In the genomic region with DNA sequence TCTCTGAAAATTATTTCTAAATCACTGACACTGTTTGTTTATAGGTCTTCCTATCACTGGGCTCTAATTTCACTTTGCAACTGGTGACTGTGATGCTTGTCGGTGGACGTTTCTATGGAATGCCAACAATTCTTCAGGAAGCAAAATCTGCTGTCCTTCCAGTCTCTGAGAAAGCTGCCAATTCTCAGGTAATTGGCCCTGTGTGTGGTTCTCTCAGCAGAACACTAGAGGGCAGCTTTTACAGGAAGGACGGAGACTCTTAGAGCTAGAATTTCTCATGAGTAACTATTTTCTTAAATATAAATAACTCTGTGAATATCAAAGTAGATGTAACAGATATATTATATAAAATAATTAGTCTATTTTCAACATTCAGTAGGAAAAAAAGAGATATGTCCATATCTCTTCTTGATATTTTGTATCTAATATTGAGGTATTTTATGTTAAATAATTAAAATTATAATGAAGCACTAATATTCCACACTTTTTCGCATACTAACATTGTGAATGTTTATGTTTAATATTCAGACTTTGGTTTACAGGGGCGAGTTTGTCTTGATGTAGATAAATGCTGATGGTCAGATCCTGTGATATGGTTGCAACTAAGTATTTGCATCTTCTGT, we compare ENCODE assay signal across 8 cellular contexts.
A peak's percentile ranks its signal among the peaks of the same experiment; 100 is the strongest.
DNase-seq lines count a peak whose midpoint lies in the region; ATAC-seq and TF ChIP-seq lines count a peak whose summit lies in the region.

No MANE protein-coding gene starts in this region.

- no peak overlapping the region for H3K4ac ChIP-seq in mesendoderm (ENCODE audit: low read depth, low read length)

- H3K56ac ChIP-seq in mesendoderm (ENCODE audit: low read length), result no peak overlapping the region

- WGBS in mesendoderm (ENCODE audit: extremely low coverage, insufficient coverage, low lambda C conversion rate), result no CpG with 5 or more reads among the region's 5 CpGs

- H3K79me2 ChIP-seq in mesendoderm (ENCODE audit: control insufficient read depth, insufficient read depth, low read length), result no peaks in the 10 kb centered on the region

- no peak overlapping the region for H3K4me3 ChIP-seq in cardiac fibroblast (replicated peaks in 1 of 2; ENCODE audit: low read depth in 2 of 2, low read length in 2 of 2)
- no peak overlapping the region for H3K4me3 ChIP-seq in mesendoderm (ENCODE audit: low read length)

- H4K8ac ChIP-seq in mesendoderm (ENCODE audit: low read depth, low read length), result no peak overlapping the region

- no peak overlapping the region for H2BK120ac ChIP-seq in mesendoderm (ENCODE audit: low read depth, low read length)

- no peaks in the 10 kb centered on the region for H3K36me3 ChIP-seq in mesendoderm (ENCODE audit: control insufficient read depth, insufficient read depth, low read length)

- no peak overlapping the region for H2BK5ac ChIP-seq in mesendoderm (ENCODE audit: low read length)

- no peaks in the 10 kb centered on the region for H3K4me1 ChIP-seq in mesendoderm (ENCODE audit: control insufficient read depth, low read depth, low read length)

- H3K23ac ChIP-seq in mesendoderm (ENCODE audit: low read length), result no peak overlapping the region

- no peak for TF ChIP-seq POLR2A in GM18505 (IDR thresholded peaks at IDR 0.05; ENCODE audit: borderline replicate concordance, extremely low read depth, insufficient read depth, insufficient read length)

- H3K18ac ChIP-seq in mesendoderm (ENCODE audit: low read length), result no peak overlapping the region

- no peak overlapping the region for H3K9ac ChIP-seq in mesendoderm (ENCODE audit: low read length)

- peak; percentile 85 for TF ChIP-seq CTCF in cardiac fibroblast (IDR thresholded peaks at IDR 0.05; ENCODE audit: low read depth, low read length)

- no peak overlapping the region for H2AK5ac ChIP-seq in mesendoderm (ENCODE audit: low read length)

- no peak overlapping the region for H4K5ac ChIP-seq in mesendoderm (ENCODE audit: low read length)

- DNase-seq in Caki2 (ENCODE audit: low read depth), result peak; percentile 56
- DNase-seq in NCI-H2227 treated with DMSO at 0.1 percent for 48 hours (lab: John Stamatoyannopoulos, UW), result peak; percentile 37
- DNase-seq in cardiac fibroblast (ENCODE audit: low read depth in 2 of 2), result peak; percentile 41 to 57
- peak; percentile 81 for DNase-seq in mesendoderm
- DNase-seq in substantia nigra (lab: John Stamatoyannopoulos, UW), result no peak

- ATAC-seq in GM18505 (IDR thresholded peaks at IDR 0.05; ENCODE audit: unreplicated experiment), result peak; percentile 73
- peak; percentile 89 for ATAC-seq in HG02938 (IDR thresholded peaks at IDR 0.05; ENCODE audit: unreplicated experiment)
- no peak for ATAC-seq in HG03095 (IDR thresholded peaks at IDR 0.05; ENCODE audit: unreplicated experiment)

- in situ Hi-C loops in Caki2 (cut with HindIII; ENCODE audit: low pct_unique_long_range_greater_than_20kb, low sequenced_read_pairs), result no loop called here

- no peak overlapping the region for H3K27ac ChIP-seq in mesendoderm (ENCODE audit: low read depth, low read length)
- no peak overlapping the region for H3K27ac ChIP-seq in substantia nigra (ENCODE audit: low read depth, low read length, poor library complexity, severe bottlenecking)

- no peak overlapping the region for H3K4me2 ChIP-seq in mesendoderm (ENCODE audit: low read length)

- no peaks in the 10 kb centered on the region for H3K27me3 ChIP-seq in mesendoderm (ENCODE audit: insufficient read depth, low read length, poor library complexity)

- no peaks in the 10 kb centered on the region for H3K79me1 ChIP-seq in mesendoderm (ENCODE audit: low read length)

- H2BK15ac ChIP-seq in mesendoderm (replicated peaks; ENCODE audit: low read depth), result no peak overlapping the region

Comparison
In these comparisons a context has a peak if more than half of its experiments do, and no peak if none do; other contexts are left out.
1. DNase-seq: peak in Caki2 (single experiment), NCI-H2227 treated with DMSO at 0.1 percent for 48 hours (single experiment), cardiac fibroblast (2 of 2) and mesendoderm (single experiment); none in substantia nigra (0 of 49).